Comparison of ENCODE assay signal across 8 cellular contexts in genomic region chr7:42911482-42912447, GRCh38. TPM values are rescaled to one million over a fixed set of nuclear protein-coding genes. Genes with fewer than 3 reads are reported as not detected.
DNase-seq lines count a peak whose midpoint lies in the region; ATAC-seq and TF ChIP-seq lines count a peak whose summit lies in the region.

C7orf25 (minus strand) TSS chr7:42912070; CDS start chr7:42910900, 1,170 bp downstream.

- DNase-seq in AG04450 (ENCODE audit: low read depth, low spot score) (peak; percentile 76), NCI-H2227 treated with DMSO at 0.1 percent for 48 hours (lab: John Stamatoyannopoulos, UW) (peak; percentile 92), activated B cell treated with CpG ODN at 0.5 μM for 24 hours (peak; percentile 96), caudate nucleus (lab: John Stamatoyannopoulos, UW) (peak; percentile 60 to 99 (median 96)), inferior parietal cortex (ENCODE audit: extremely low spot score) (peak; percentile 94)
- DNase-seq in stimulated activated CD4-positive, alpha-beta T cell treated with anti-CD3 and anti-CD28 coated beads, Interleukin-12 subunit alpha, Interleukin-12 subunit beta, amount 100 ng/mL, for 24 hours (ENCODE audit: low read depth in 2 of 2), result peak; percentile 92 to 93

- H3K4me3 ChIP-seq in AG04450 (ENCODE audit: low read depth, low read length), result peak within 1 kb of the TSS; percentile 73

- peak; percentile 86 for ATAC-seq in HG03175 (IDR thresholded peaks at IDR 0.05; ENCODE audit: unreplicated experiment)
- ATAC-seq in activated B cell treated with CpG ODN at 0.5 μM for 24 hours (ENCODE audit: low read depth), result peak; percentile 94

- peak; percentile 73 for TF ChIP-seq POLR2A in GM18951 (IDR thresholded peaks at IDR 0.05; ENCODE audit: extremely low read depth, insufficient read depth, insufficient read length)

- intact Hi-C loops in activated B cell treated with CpG ODN at 0.5 μM for 24 hours (cut with micrococcal nuclease), result loop anchor here (1.0 kb wide), 2 partner anchors 21 to 23 kb away; partner anchors contain the start of genes MRPL32 and PSMA2

- no peak within 1 kb of the TSS for H3K27ac ChIP-seq in AG04450 (ENCODE audit: low read depth, low read length)
- H3K27ac ChIP-seq in caudate nucleus (ENCODE audit: low read depth, low read length), result peak within 1 kb of the TSS; percentile 78

- POLR2A ChIA-PET in AG04450 (lab: Yijun Ruan, JAX), result interaction anchor here (0.6 to 0.9 kb wide), 3 partner anchors 20 to 794 kb away, joined by 3 read pairs; partner anchors contain the start of genes MRPL32 and PSMA2
- POLR2A ChIA-PET in activated B cell treated with CpG ODN at 0.5 μM for 24 hours (lab: Charles Lee), result interaction anchor here (0.7 to 1.4 kb wide), 6 partner anchors 10 to 24 kb away, joined by 3 to 23 read pairs (median 6); partner anchors contain the start of genes MRPL32 and PSMA2

- no peaks in the 10 kb centered on the region for H3K27me3 ChIP-seq in AG04450 (ENCODE audit: control insufficient read depth, insufficient read depth, low read length)

- in situ Hi-C loops in GM18951 (cut with MboI; ENCODE audit: low sequenced_read_pairs, unreplicated experiment), result no loop called here

- H3K36me3 Mint-ChIP-seq in activated B cell treated with CpG ODN at 0.5 μM for 24 hours (ENCODE audit: low read depth), result peaks cover 22% of the 10 kb centered on the region

- no peaks in the 10 kb centered on the region for H3K9me3 Mint-ChIP-seq in activated B cell treated with CpG ODN at 0.5 μM for 24 hours

- H3K27ac Mint-ChIP-seq in activated B cell treated with CpG ODN at 0.5 μM for 24 hours, result peak within 1 kb of the TSS; percentile 87

- no peaks in the 10 kb centered on the region for H3K9me3 ChIP-seq in AG04450 (ENCODE audit: control insufficient read depth, insufficient read depth, low read length)

- peaks cover 46% of the 10 kb centered on the region for H3K4me1 Mint-ChIP-seq in activated B cell treated with CpG ODN at 0.5 μM for 24 hours

- H3K4me3 Mint-ChIP-seq in activated B cell treated with CpG ODN at 0.5 μM for 24 hours, result peak within 1 kb of the TSS; percentile 91

- H3K27me3 Mint-ChIP-seq in activated B cell treated with CpG ODN at 0.5 μM for 24 hours, result no peaks in the 10 kb centered on the region

- TF ChIP-seq CTCF in AG04450 (IDR thresholded peaks at IDR 0.05; ENCODE audit: low read depth, low read length) (no peak), activated B cell treated with CpG ODN at 0.5 μM for 24 hours (IDR thresholded peaks at IDR 0.05) (no peak)

- CTCF ChIA-PET in AG04450 (lab: Charles Lee), result interaction anchor here (0.6 to 1.0 kb wide), 3 partner anchors 30 to 971 kb away, joined by 3 read pairs; no protein-coding TSS in a partner anchor
- CTCF ChIA-PET in activated B cell treated with CpG ODN at 0.5 μM for 24 hours (lab: Charles Lee), result no interaction called here

RNA-seq across cellular contexts. Expression of gene C7orf25, which starts in this region (rescaled TPM):
- 3.1 and 3.8 TPM in 2 replicates for polyA plus RNA-seq in AG04450 (2011; rRNA removed)
- 2.7 and 4.3 TPM in 2 replicates for polyA minus RNA-seq in AG04450 (2011; rRNA and poly(A)+ RNA removed)
- total RNA-seq in activated B cell treated with CpG ODN at 0.5 μM for 24 hours, result 4.5 and 5.5 TPM in 2 replicates
